ENCODE assay signal across 2 cellular contexts in genomic region chr10:110457851-110458582, GRCh38.
TF ChIP-seq lines count a peak whose summit lies in the region.

No MANE protein-coding gene starts in this region.

TF ChIP-seq in IMR-90, 13 proteins besides CTCF, POLR2A, EP300 and RAD21:
- TF ChIP-seq FOS (IDR thresholded peaks at IDR 0.05; ENCODE audit: low read depth, low read length) (no peak), ELK1 (IDR thresholded peaks at IDR 0.05; ENCODE audit: borderline replicate concordance, low read depth, low read length) (no peak), MAFK (IDR thresholded peaks at IDR 0.05; ENCODE audit: low read depth, low read length) (no peak), MXI1 (IDR thresholded peaks at IDR 0.05; ENCODE audit: borderline replicate concordance, low read depth, low read length) (no peak)

TF ChIP-seq in HEK293T, 16 proteins besides CTCF, POLR2A, EP300 and RAD21 (continued from another document):
- TF ChIP-seq LEF1 (IDR thresholded peaks at IDR 0.05; ENCODE audit: borderline replicate concordance) (no peak), ARNT (IDR thresholded peaks at IDR 0.05) (no peak), NFRKB (IDR thresholded peaks at IDR 0.05) (no peak), FOXM1 (IDR thresholded peaks at IDR 0.05; ENCODE audit: borderline replicate concordance) (no peak)
